ENCODE assay signal across 12 cellular contexts in the genomic region with DNA sequence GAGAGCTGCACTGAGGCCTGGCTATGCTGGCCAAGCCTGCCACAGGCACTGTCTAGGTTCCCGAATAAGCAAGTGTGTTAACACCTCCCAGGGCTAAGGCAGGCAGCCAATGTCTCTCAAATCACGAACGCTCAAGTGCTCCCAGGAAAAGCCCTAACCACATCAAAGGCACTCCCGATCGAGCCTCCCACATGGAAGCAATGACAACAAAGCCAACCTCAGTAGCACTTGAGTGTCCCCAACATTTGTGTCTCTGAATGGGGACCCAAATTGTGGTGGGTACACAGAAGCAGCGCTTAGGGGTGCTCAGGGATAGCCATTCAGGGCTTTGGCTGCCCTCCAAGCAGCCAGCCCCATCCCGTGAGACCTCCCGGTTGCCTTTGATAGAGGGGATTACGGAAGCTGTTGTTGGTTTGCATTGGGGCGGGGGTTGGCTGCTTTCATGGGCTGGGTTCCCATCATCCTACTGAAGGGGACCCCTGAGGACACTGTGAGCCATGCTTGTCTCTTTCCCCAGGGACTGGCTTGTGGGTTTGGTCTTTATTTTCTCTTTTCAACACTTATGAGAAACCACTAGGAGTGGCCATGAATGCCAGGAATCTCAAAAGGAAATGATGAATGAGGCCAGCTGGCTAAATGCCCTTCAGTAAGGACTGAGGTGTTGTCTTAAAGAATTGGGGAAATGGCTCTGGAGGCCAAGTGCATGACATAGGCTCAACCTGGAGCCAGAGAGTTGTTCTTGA.
DNase-seq lines count a peak whose midpoint lies in the region; ATAC-seq and TF ChIP-seq lines count a peak whose summit lies in the region.
"Had no signal": no experiment of that assay in that cellular context is flagged by ENCODE, and none has a peak within 500 bp of the region (broad histone marks: within the 10 kb centered on the region; RNA-seq: fewer than 3 reads in every experiment).

No MANE protein-coding gene starts in this region.

- H2AFZ ChIP-seq in ACC112 (ENCODE audit: low read length, unreplicated experiment) = peak overlapping the region; percentile 3

- H3K4me1 ChIP-seq in ACC112 (ENCODE audit: control insufficient read depth, insufficient read depth, low read length, unreplicated experiment) = peaks cover 75% of the 10 kb centered on the region
- H3K4me1 ChIP-seq in right atrium auricular region = peaks cover 0 to 19% of the 10 kb centered on the region in 2 donors
- H3K4me1 ChIP-seq: uterus had no signal

- peaks cover 2% of the 10 kb centered on the region for H3K27me3 Mint-ChIP-seq in activated T-cell treated with anti-CD3 and anti-CD28 coated beads, Interleukin-2, amount 50 U/mL, for 4 hours (ENCODE audit: low read depth)
- no peaks in the 10 kb centered on the region for H3K27me3 Mint-ChIP-seq in activated CD8-positive, alpha-beta T cell treated with anti-CD3 and anti-CD28 coated beads for 36 hours
- H3K27me3 Mint-ChIP-seq: natural killer cell treated with Interleukin-12 subunit alpha and Interleukin-12 subunit beta and Interleukin-15 and Interleukin-18, amount 100 ng/mL, for 72 hours had no signal

- no peak for ATAC-seq in activated T-cell treated with anti-CD3 and anti-CD28 coated beads, Interleukin-2, amount 50 U/mL, for 4 hours
- ATAC-seq in activated naive CD4-positive, alpha-beta T cell treated with anti-CD3 and anti-CD28 coated beads, Interleukin-2, amount 50 U/mL, for 72 hours = no peak
- no peak for ATAC-seq in activated CD8-positive, alpha-beta T cell treated with anti-CD3 and anti-CD28 coated beads for 36 hours
- ATAC-seq: natural killer cell treated with Interleukin-12 subunit alpha and Interleukin-12 subunit beta and Interleukin-15 and Interleukin-18, amount 100 ng/mL, for 72 hours had no signal

- no peaks in the 10 kb centered on the region for H3K9me3 ChIP-seq in right atrium auricular region
- H3K9me3 ChIP-seq: uterus had no signal

- no peak overlapping the region for H3K4me3 Mint-ChIP-seq in activated T-cell treated with anti-CD3 and anti-CD28 coated beads, Interleukin-2, amount 50 U/mL, for 4 hours
- no peak overlapping the region for H3K4me3 Mint-ChIP-seq in activated CD8-positive, alpha-beta T cell treated with anti-CD3 and anti-CD28 coated beads for 36 hours
- H3K4me3 Mint-ChIP-seq: activated naive CD8-positive, alpha-beta T cell; natural killer cell treated with Interleukin-12 subunit alpha and Interleukin-12 subunit beta and Interleukin-15 and Interleukin-18, amount 100 ng/mL, for 72 hours had no signal

- H3K36me3 ChIP-seq in ACC112 (ENCODE audit: insufficient read depth, low read length) (no peaks in the 10 kb centered on the region), right atrium auricular region (no peaks in the 10 kb centered on the region)
- H3K36me3 ChIP-seq: uterus had no signal

- H3K4me3 ChIP-seq in ACC112 (ENCODE audit: low read depth, low read length) = peak overlapping the region; percentile 4; the same call in 1 of the 2 replicates
- no peak overlapping the region for H3K4me3 ChIP-seq in astrocyte of the cerebellum (ENCODE audit: low read depth, low read length)
- no peak overlapping the region for H3K4me3 ChIP-seq in right atrium auricular region
- H3K4me3 ChIP-seq: uterus had no signal

- H3K27me3 ChIP-seq in ACC112 (ENCODE audit: insufficient read depth, low read length) = no peaks in the 10 kb centered on the region
- H3K27me3 ChIP-seq in right atrium auricular region = no peaks in the 10 kb centered on the region
- H3K27me3 ChIP-seq: uterus had no signal

- intact Hi-C loops in activated CD8-positive, alpha-beta T cell treated with anti-CD3 and anti-CD28 coated beads for 36 hours (cut with micrococcal nuclease) = no loop called here

- DNase-seq in HT1080 (ENCODE audit: low read depth) (peak; percentile 93), astrocyte of the cerebellum (ENCODE audit: low read depth) (peak; percentile 89), right atrium auricular region (ENCODE audit: low spot score) (no peak), amniotic stem cell (lab: John Stamatoyannopoulos, UW) (no peak)
- DNase-seq in activated T-cell treated with anti-CD3 and anti-CD28 coated beads, Interleukin-2, amount 50 U/mL, for 4 hours = no peak
- no peak for DNase-seq in activated naive CD4-positive, alpha-beta T cell treated with anti-CD3 and anti-CD28 coated beads, Interleukin-2, amount 50 U/mL, for 72 hours (ENCODE audit: low spot score in 2 of 2)
- DNase-seq in activated CD8-positive, alpha-beta T cell treated with anti-CD3 and anti-CD28 coated beads for 36 hours = no peak
- DNase-seq: H7, uterus had no signal

- H3K9me3 Mint-ChIP-seq in activated T-cell treated with anti-CD3 and anti-CD28 coated beads, Interleukin-2, amount 50 U/mL, for 4 hours = no peaks in the 10 kb centered on the region
- peaks cover 0 to 7% of the 10 kb centered on the region in 2 donors for H3K9me3 Mint-ChIP-seq in activated naive CD4-positive, alpha-beta T cell treated with anti-CD3 and anti-CD28 coated beads, Interleukin-2, amount 50 U/mL, for 72 hours
- no peaks in the 10 kb centered on the region for H3K9me3 Mint-ChIP-seq in activated CD8-positive, alpha-beta T cell treated with anti-CD3 and anti-CD28 coated beads for 36 hours

- H3K27ac Mint-ChIP-seq in activated naive CD4-positive, alpha-beta T cell treated with anti-CD3 and anti-CD28 coated beads, Interleukin-2, amount 50 U/mL, for 72 hours = no peak overlapping the region
- H3K27ac Mint-ChIP-seq in activated CD8-positive, alpha-beta T cell treated with anti-CD3 and anti-CD28 coated beads for 36 hours = no peak overlapping the region
- H3K27ac Mint-ChIP-seq: activated naive CD8-positive, alpha-beta T cell; natural killer cell treated with Interleukin-12 subunit alpha and Interleukin-12 subunit beta and Interleukin-15 and Interleukin-18, amount 100 ng/mL, for 72 hours had no signal

- peak overlapping the region; percentile 100 for H3K27ac ChIP-seq in ACC112 (ENCODE audit: low read depth, low read length)
- H3K27ac ChIP-seq in right atrium auricular region = peak overlapping the region; percentile 57 to 58
- H3K27ac ChIP-seq: uterus had no signal

- H3K4me1 Mint-ChIP-seq in activated T-cell treated with anti-CD3 and anti-CD28 coated beads, Interleukin-2, amount 50 U/mL, for 4 hours (ENCODE audit: low read depth) = no peaks in the 10 kb centered on the region
- no peaks in the 10 kb centered on the region for H3K4me1 Mint-ChIP-seq in activated CD8-positive, alpha-beta T cell treated with anti-CD3 and anti-CD28 coated beads for 36 hours (ENCODE audit: low read depth)

- POLR2A ChIA-PET in activated CD8-positive, alpha-beta T cell treated with anti-CD3 and anti-CD28 coated beads for 36 hours (lab: Charles Lee) = no interaction called here

- TF ChIP-seq CTCF in astrocyte of the cerebellum (IDR thresholded peaks at IDR 0.05; ENCODE audit: low read depth, low read length, missing control alignments) (no peak), right atrium auricular region (IDR thresholded peaks at IDR 0.05) (no peak)
- TF ChIP-seq CTCF in activated CD8-positive, alpha-beta T cell treated with anti-CD3 and anti-CD28 coated beads for 36 hours (IDR thresholded peaks at IDR 0.05) = no peak

- in situ Hi-C loops in astrocyte of the cerebellum (cut with HindIII; ENCODE audit: low sequenced_read_pairs) = no loop called here

- no peaks in the 10 kb centered on the region for H3K36me3 Mint-ChIP-seq in activated T-cell treated with anti-CD3 and anti-CD28 coated beads, Interleukin-2, amount 50 U/mL, for 4 hours (ENCODE audit: insufficient read depth)
- H3K36me3 Mint-ChIP-seq in activated naive CD4-positive, alpha-beta T cell treated with anti-CD3 and anti-CD28 coated beads, Interleukin-2, amount 50 U/mL, for 72 hours = no peaks in the 10 kb centered on the region
- no peaks in the 10 kb centered on the region for H3K36me3 Mint-ChIP-seq in activated CD8-positive, alpha-beta T cell treated with anti-CD3 and anti-CD28 coated beads for 36 hours (ENCODE audit: low read depth)
- H3K36me3 Mint-ChIP-seq: activated naive CD8-positive, alpha-beta T cell; natural killer cell treated with Interleukin-12 subunit alpha and Interleukin-12 subunit beta and Interleukin-15 and Interleukin-18, amount 100 ng/mL, for 72 hours had no signal

- CTCF ChIA-PET in activated CD8-positive, alpha-beta T cell treated with anti-CD3 and anti-CD28 coated beads for 36 hours (lab: Charles Lee) = no interaction called here

- no peaks in the 10 kb centered on the region for H3K79me2 ChIP-seq in ACC112 (ENCODE audit: control insufficient read depth, insufficient read depth, low read length, unreplicated experiment)

Comparison
In these comparisons a context has a peak if more than half of its experiments do, and no peak if none do; other contexts are left out.
1. DNase-seq: peak in HT1080 (single experiment) and astrocyte of the cerebellum (single experiment); none in right atrium auricular region (single experiment), amniotic stem cell (single experiment), activated T-cell treated with anti-CD3 and anti-CD28 coated beads, Interleukin-2, amount 50 U/mL, for 4 hours (single experiment), activated naive CD4-positive, alpha-beta T cell treated with anti-CD3 and anti-CD28 coated beads, Interleukin-2, amount 50 U/mL, for 72 hours (0 of 2) and activated CD8-positive, alpha-beta T cell treated with anti-CD3 and anti-CD28 coated beads for 36 hours (single experiment).